ENCODE assay signal across 1 cellular context in genomic region chr21:36541721-36542139, GRCh38.
TF ChIP-seq lines count a peak whose summit lies in the region.

No MANE protein-coding gene starts in this region.

TF ChIP-seq in WTC11, 78 proteins besides CTCF, POLR2A, EP300 and RAD21 (continued from another document):
- TF ChIP-seq ZBTB43 (CRISPR knock-in tag; IDR thresholded peaks at IDR 0.05) (no peak), PRRX2 (CRISPR knock-in tag; IDR thresholded peaks at IDR 0.05) (no peak)
